Comparison of ENCODE assay signal across 33 cellular contexts in the genomic region with DNA sequence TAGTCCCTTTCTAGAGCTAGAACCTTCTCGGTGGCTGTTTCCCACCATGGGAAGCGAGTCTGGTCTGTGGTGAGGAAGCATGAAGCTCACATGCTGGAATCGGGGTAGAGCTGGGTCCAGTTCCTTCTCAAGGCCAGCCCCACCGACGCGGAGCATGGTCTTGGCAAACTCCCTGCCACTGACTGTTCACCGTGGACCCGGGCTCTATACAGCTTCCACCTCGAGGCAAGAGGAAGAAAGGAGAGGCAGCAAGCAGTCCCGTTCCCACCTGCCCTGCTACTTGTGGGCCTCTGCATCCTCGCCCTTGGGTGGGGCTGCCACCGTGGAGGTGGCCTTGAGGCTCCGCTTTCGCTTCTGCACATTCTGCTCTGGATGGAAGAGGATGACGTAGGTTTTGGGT. TPM values are rescaled to one million over a fixed set of nuclear protein-coding genes. Genes with fewer than 3 reads are reported as not detected.
"Had no signal": no experiment of that assay in that cellular context is flagged by ENCODE, and none has a peak within 500 bp of the region (broad histone marks: within the 10 kb centered on the region; RNA-seq: fewer than 3 reads in every experiment).

No MANE protein-coding gene starts in this region.

- H3K36me3 Mint-ChIP-seq: activated CD4-positive, alpha-beta memory T cell treated with anti-CD3 and anti-CD28 coated beads for 36 hours; activated CD8-positive, alpha-beta memory T cell treated with anti-CD3 and anti-CD28 coated beads, Interleukin-2, amount 10 ng/mL, durations not matched to agents 7 days and 5 days; activated naive CD4-positive, alpha-beta T cell treated with anti-CD3 and anti-CD28 coated beads, Interleukin-2, amount 50 U/mL, for 24 hours had no signal

- H3K4me3 ChIP-seq: adrenal gland, body of pancreas, colonic mucosa, esophagus muscularis mucosa, gastroesophageal sphincter had no signal

- H3K4me1 ChIP-seq: adrenal gland, body of pancreas, colonic mucosa, esophagus muscularis mucosa, foreskin keratinocyte, gastroesophageal sphincter had no signal

- H3K9me3 ChIP-seq: adrenal gland, colonic mucosa had no signal

- FAIRE-seq: endometrium had no signal

- H3K4me3 Mint-ChIP-seq: activated CD4-positive, alpha-beta memory T cell treated with anti-CD3 and anti-CD28 coated beads for 36 hours; activated CD4-positive, alpha-beta T cell treated with anti-CD3 and anti-CD28 coated beads for 36 hours; activated CD4-positive, alpha-beta T cell treated with anti-CD3 and anti-CD28 coated beads, Interleukin-2, amount 10 ng/mL, durations not matched to agents 24 days and 14 days; activated CD8-positive, alpha-beta memory T cell treated with anti-CD3 and anti-CD28 coated beads, Interleukin-2, amount 10 ng/mL, durations not matched to agents 7 days and 5 days; activated CD8-positive, alpha-beta T cell treated with anti-CD3 and anti-CD28 coated beads, Interleukin-2, amount 10 ng/mL, durations not matched to agents 7 days and 5 days; activated naive CD4-positive, alpha-beta T cell treated with anti-CD3 and anti-CD28 coated beads for 36 hours; activated naive CD4-positive, alpha-beta T cell treated with anti-CD3 and anti-CD28 coated beads, Interleukin-2, amount 50 U/mL, for 24 hours; activated naive CD8-positive, alpha-beta T cell treated with anti-CD3 and anti-CD28 coated beads for 36 hours; activated naive CD8-positive, alpha-beta T cell treated with anti-CD3 and anti-CD28 coated beads, Interleukin-2, amount 50 U/mL, for 24 hours; activated T-cell treated with anti-CD3 and anti-CD28 coated beads, Interleukin-2, amount 50 U/mL, for 4 hours; activated T-helper 17 cell treated with anti-CD3 and anti-CD28 coated beads, Interleukin-2, amount 50 U/mL, for 72 hours had no signal

- H3K27ac Mint-ChIP-seq: activated CD4-positive, alpha-beta memory T cell treated with anti-CD3 and anti-CD28 coated beads for 36 hours; activated CD4-positive, alpha-beta T cell treated with anti-CD3 and anti-CD28 coated beads for 36 hours; activated CD4-positive, alpha-beta T cell treated with anti-CD3 and anti-CD28 coated beads, Interleukin-2, amount 10 ng/mL, durations not matched to agents 24 days and 14 days; activated CD8-positive, alpha-beta memory T cell treated with anti-CD3 and anti-CD28 coated beads, Interleukin-2, amount 10 ng/mL, durations not matched to agents 7 days and 5 days; activated CD8-positive, alpha-beta T cell treated with anti-CD3 and anti-CD28 coated beads, Interleukin-2, amount 10 ng/mL, durations not matched to agents 7 days and 5 days; activated naive CD4-positive, alpha-beta T cell treated with anti-CD3 and anti-CD28 coated beads for 36 hours; activated naive CD4-positive, alpha-beta T cell treated with anti-CD3 and anti-CD28 coated beads, Interleukin-2, amount 50 U/mL, for 24 hours; activated naive CD8-positive, alpha-beta T cell treated with anti-CD3 and anti-CD28 coated beads for 36 hours; activated naive CD8-positive, alpha-beta T cell treated with anti-CD3 and anti-CD28 coated beads, Interleukin-2, amount 50 U/mL, for 24 hours; activated T-helper 17 cell treated with anti-CD3 and anti-CD28 coated beads, Interleukin-2, amount 50 U/mL, for 72 hours had no signal

- H3K27ac ChIP-seq: adrenal gland, body of pancreas, colonic mucosa, esophagus muscularis mucosa, foreskin keratinocyte, gastroesophageal sphincter had no signal

- DNase-seq: activated CD4-positive, alpha-beta memory T cell treated with anti-CD3 and anti-CD28 coated beads for 36 hours; activated CD4-positive, alpha-beta T cell treated with anti-CD3 and anti-CD28 coated beads for 36 hours; activated CD4-positive, alpha-beta T cell treated with anti-CD3 and anti-CD28 coated beads, Interleukin-2, amount 10 ng/mL, durations not matched to agents 24 days and 14 days; activated CD4-positive, CD25-positive, alpha-beta regulatory T cell; activated CD4-positive, CD25-positive, alpha-beta regulatory T cell treated with anti-CD3 and anti-CD28 coated beads, Interleukin-2, amount 50 U/mL, for 72 hours; activated CD8-positive, alpha-beta memory T cell treated with anti-CD3 and anti-CD28 coated beads, Interleukin-2, amount 10 ng/mL, durations not matched to agents 7 days and 5 days; activated CD8-positive, alpha-beta memory T cell treated with anti-CD3 and anti-CD28 coated beads, Interleukin-2, amount 50 U/mL, for 4 hours; activated CD8-positive, alpha-beta T cell treated with anti-CD3 and anti-CD28 coated beads, Interleukin-2, amount 10 ng/mL, durations not matched to agents 7 days and 5 days; activated effector memory CD4-positive, alpha-beta T cell treated with anti-CD3 and anti-CD28 coated beads, Interleukin-2, amount 50 U/mL, for 16 hours; activated naive CD4-positive, alpha-beta T cell treated with anti-CD3 and anti-CD28 coated beads for 36 hours; activated naive CD8-positive, alpha-beta T cell treated with anti-CD3 and anti-CD28 coated beads for 36 hours; activated naive CD8-positive, alpha-beta T cell treated with anti-CD3 and anti-CD28 coated beads, Interleukin-2, amount 50 U/mL, for 24 hours; activated T-cell treated with anti-CD3 and anti-CD28 coated beads, Interleukin-2, amount 50 U/mL, for 4 hours; adrenal gland; amygdala; aorta; body of pancreas; caudate nucleus; cerebellar nuclear complex; colonic mucosa; effector CD8-positive, alpha-beta T cell; foreskin keratinocyte; T-helper 2 cell had no signal

- H3K4me1 Mint-ChIP-seq: activated CD4-positive, alpha-beta T cell treated with anti-CD3 and anti-CD28 coated beads for 36 hours; activated CD4-positive, alpha-beta T cell treated with anti-CD3 and anti-CD28 coated beads, Interleukin-2, amount 10 ng/mL, durations not matched to agents 24 days and 14 days; activated CD8-positive, alpha-beta memory T cell treated with anti-CD3 and anti-CD28 coated beads, Interleukin-2, amount 10 ng/mL, durations not matched to agents 7 days and 5 days; activated naive CD4-positive, alpha-beta T cell treated with anti-CD3 and anti-CD28 coated beads, Interleukin-2, amount 50 U/mL, for 24 hours; activated naive CD8-positive, alpha-beta T cell treated with anti-CD3 and anti-CD28 coated beads for 36 hours; activated naive CD8-positive, alpha-beta T cell treated with anti-CD3 and anti-CD28 coated beads, Interleukin-2, amount 50 U/mL, for 24 hours; activated T-helper 17 cell treated with anti-CD3 and anti-CD28 coated beads, Interleukin-2, amount 50 U/mL, for 72 hours had no signal

- H3K36me3 ChIP-seq: adrenal gland, colonic mucosa had no signal

- H3K27me3 Mint-ChIP-seq: activated CD4-positive, alpha-beta memory T cell treated with anti-CD3 and anti-CD28 coated beads for 36 hours; activated CD4-positive, alpha-beta T cell treated with anti-CD3 and anti-CD28 coated beads, Interleukin-2, amount 10 ng/mL, durations not matched to agents 24 days and 14 days; activated CD8-positive, alpha-beta memory T cell treated with anti-CD3 and anti-CD28 coated beads, Interleukin-2, amount 10 ng/mL, durations not matched to agents 7 days and 5 days; activated naive CD8-positive, alpha-beta T cell treated with anti-CD3 and anti-CD28 coated beads for 36 hours had no signal

- H3K27me3 ChIP-seq: adrenal gland, body of pancreas, colonic mucosa, esophagus muscularis mucosa, foreskin keratinocyte, gastroesophageal sphincter had no signal

RNA-seq across cellular contexts. Expression of gene GRM6, which starts 13.7 kb away (rescaled TPM):
- total RNA-seq: activated CD4-positive, alpha-beta memory T cell treated with anti-CD3 and anti-CD28 coated beads for 36 hours; activated CD4-positive, alpha-beta T cell treated with anti-CD3 and anti-CD28 coated beads for 36 hours; activated CD4-positive, alpha-beta T cell treated with anti-CD3 and anti-CD28 coated beads, Interleukin-2, amount 10 ng/mL, durations not matched to agents 24 days and 14 days; activated CD8-positive, alpha-beta memory T cell treated with anti-CD3 and anti-CD28 coated beads for 36 hours; activated CD8-positive, alpha-beta memory T cell treated with anti-CD3 and anti-CD28 coated beads, Interleukin-2, amount 10 ng/mL, durations not matched to agents 7 days and 5 days; activated CD8-positive, alpha-beta T cell treated with anti-CD3 and anti-CD28 coated beads, Interleukin-2, amount 10 ng/mL, durations not matched to agents 7 days and 5 days; activated naive CD4-positive, alpha-beta T cell treated with anti-CD3 and anti-CD28 coated beads for 36 hours; activated naive CD8-positive, alpha-beta T cell treated with anti-CD3 and anti-CD28 coated beads for 36 hours; activated T-cell treated with anti-CD3 and anti-CD28 coated beads, Interleukin-2, amount 50 U/mL, for 4 hours; activated T-helper 17 cell treated with anti-CD3 and anti-CD28 coated beads, Interleukin-2, amount 50 U/mL, for 72 hours; adrenal gland; aorta; body of pancreas; colonic mucosa; dermis microvascular lymphatic vessel endothelial cell; epithelial cell of proximal tubule; esophagus muscularis mucosa; foreskin keratinocyte; gastroesophageal sphincter; glomerular endothelial cell; T-helper 1 cell treated with Interleukin-12 subunit alpha and Interleukin-12 subunit beta and Interleukin-4 antibody, amounts not matched to agents 30 ng/mL and 1 ng/mL, for 36 hours had no signal
- polyA plus RNA-seq: aorta, foreskin keratinocyte had no signal

RNA-seq across cellular contexts. Expression of gene ZNF454, which starts 40.4 kb away (rescaled TPM):
- total RNA-seq: activated CD4-positive, alpha-beta memory T cell treated with anti-CD3 and anti-CD28 coated beads for 36 hours; activated CD4-positive, alpha-beta T cell treated with anti-CD3 and anti-CD28 coated beads for 36 hours; activated CD4-positive, alpha-beta T cell treated with anti-CD3 and anti-CD28 coated beads, Interleukin-2, amount 10 ng/mL, durations not matched to agents 24 days and 14 days; activated CD8-positive, alpha-beta memory T cell treated with anti-CD3 and anti-CD28 coated beads for 36 hours; activated CD8-positive, alpha-beta memory T cell treated with anti-CD3 and anti-CD28 coated beads, Interleukin-2, amount 10 ng/mL, durations not matched to agents 7 days and 5 days; activated CD8-positive, alpha-beta T cell treated with anti-CD3 and anti-CD28 coated beads, Interleukin-2, amount 10 ng/mL, durations not matched to agents 7 days and 5 days; activated naive CD4-positive, alpha-beta T cell treated with anti-CD3 and anti-CD28 coated beads for 36 hours; activated naive CD8-positive, alpha-beta T cell treated with anti-CD3 and anti-CD28 coated beads for 36 hours; activated T-cell treated with anti-CD3 and anti-CD28 coated beads, Interleukin-2, amount 50 U/mL, for 4 hours; activated T-helper 17 cell treated with anti-CD3 and anti-CD28 coated beads, Interleukin-2, amount 50 U/mL, for 72 hours; T-helper 1 cell treated with Interleukin-12 subunit alpha and Interleukin-12 subunit beta and Interleukin-4 antibody, amounts not matched to agents 30 ng/mL and 1 ng/mL, for 36 hours had no signal
